ENCODE assay signal across 9 cellular contexts in genomic region chr18:50099725-50100414, GRCh38.
A peak's percentile ranks its signal among the peaks of the same experiment; 100 is the strongest.
DNase-seq lines count a peak whose midpoint lies in the region; ATAC-seq and TF ChIP-seq lines count a peak whose summit lies in the region.
"Had no signal": no experiment of that assay in that cellular context is flagged by ENCODE, and none has a peak within 500 bp of the region (broad histone marks: within the 10 kb centered on the region; RNA-seq: fewer than 3 reads in every experiment).

No MANE protein-coding gene starts in this region.

- peak; percentile 53 for DNase-seq in EH (ENCODE audit: low read depth)
- DNase-seq in HS-5 (ENCODE audit: low read depth) = peak; percentile 55
- DNase-seq in foreskin keratinocyte = peak; percentile 68 to 87
- no peak for DNase-seq in A673 (ENCODE audit: low spot score)
- DNase-seq in UCSD-AML1 (lab: John Stamatoyannopoulos, UW; ENCODE audit: unreplicated experiment) = no peak
- no peak for DNase-seq in NCI-H1092 treated with DMSO at 0.1 percent for 48 hours (lab: John Stamatoyannopoulos, UW)
- DNase-seq in Peyer's patch = no peak

- H3K4me3 ChIP-seq in A673 (ENCODE audit: low read depth, low read length, poor library complexity, severe bottlenecking) = no peak overlapping the region
- H3K4me3 ChIP-seq in Peyer's patch = no peak overlapping the region

- no peak for TF ChIP-seq POLR2A in Peyer's patch (IDR thresholded peaks at IDR 0.05)

- CTCF ChIA-PET in A673 (lab: Charles Lee) = no interaction called here

- H3K36me3 ChIP-seq in A673 (ENCODE audit: insufficient read depth, low read length, poor library complexity, severe bottlenecking) (no peaks in the 10 kb centered on the region), Peyer's patch (no peaks in the 10 kb centered on the region)

- H3K27me3 ChIP-seq in foreskin keratinocyte (peaks cover 8% of the 10 kb centered on the region), A673 (replicated peaks; ENCODE audit: insufficient read depth, low read depth, low read length, poor library complexity) (peaks cover 39% of the 10 kb centered on the region), Peyer's patch (no peaks in the 10 kb centered on the region)

- TF ChIP-seq CTCF in foreskin keratinocyte (conservative IDR thresholded peaks at IDR 0.05) (no peak), A673 (conservative IDR thresholded peaks at IDR 0.05; ENCODE audit: low read depth, low read length) (no peak), Peyer's patch (IDR thresholded peaks at IDR 0.05) (no peak)

- H3K27ac ChIP-seq in foreskin keratinocyte = peak overlapping the region; percentile 76
- no peak overlapping the region for H3K27ac ChIP-seq in A673 (ENCODE audit: low read depth, low read length, poor library complexity, severe bottlenecking)
- peak overlapping the region in 1 of 4 donors; percentile 45 for H3K27ac ChIP-seq in Peyer's patch
- H3K27ac ChIP-seq: HL-60 had no signal

- intact Hi-C loops in A673 (cut with micrococcal nuclease; ENCODE audit: unreplicated experiment) = no loop called here

- no peaks in the 10 kb centered on the region for H3K9me3 ChIP-seq in A673 (ENCODE audit: low read depth, low read length, poor library complexity, severe bottlenecking)
- H3K9me3 ChIP-seq in Peyer's patch = no peaks in the 10 kb centered on the region

- ATAC-seq in GM21360 (IDR thresholded peaks at IDR 0.05; ENCODE audit: unreplicated experiment) (peak; percentile 74), foreskin keratinocyte (peak; percentile 84)

- no TSS peak for BruUV-seq in A673 (replicated peaks; lab: Mats Ljungman, UMichigan)

- POLR2A ChIA-PET in A673 (lab: Charles Lee; ENCODE audit: low non-redundant PET) = no interaction called here

- no peaks in the 10 kb centered on the region for H3K4me1 ChIP-seq in foreskin keratinocyte
- H3K4me1 ChIP-seq in A673 (ENCODE audit: insufficient read depth, low read length, poor library complexity, severe bottlenecking) = no peaks in the 10 kb centered on the region
- no peaks in the 10 kb centered on the region for H3K4me1 ChIP-seq in Peyer's patch

Comparison
In these comparisons a context has a peak if more than half of its experiments do, and no peak if none do; other contexts are left out.
1. DNase-seq: peak in EH (single experiment), HS-5 (single experiment) and foreskin keratinocyte (2 of 2); none in A673 (single experiment), UCSD-AML1 (single experiment), NCI-H1092 treated with DMSO at 0.1 percent for 48 hours (single experiment) and Peyer's patch (0 of 3).